Comparison of ENCODE assay signal across 12 cellular contexts in the genomic region with DNA sequence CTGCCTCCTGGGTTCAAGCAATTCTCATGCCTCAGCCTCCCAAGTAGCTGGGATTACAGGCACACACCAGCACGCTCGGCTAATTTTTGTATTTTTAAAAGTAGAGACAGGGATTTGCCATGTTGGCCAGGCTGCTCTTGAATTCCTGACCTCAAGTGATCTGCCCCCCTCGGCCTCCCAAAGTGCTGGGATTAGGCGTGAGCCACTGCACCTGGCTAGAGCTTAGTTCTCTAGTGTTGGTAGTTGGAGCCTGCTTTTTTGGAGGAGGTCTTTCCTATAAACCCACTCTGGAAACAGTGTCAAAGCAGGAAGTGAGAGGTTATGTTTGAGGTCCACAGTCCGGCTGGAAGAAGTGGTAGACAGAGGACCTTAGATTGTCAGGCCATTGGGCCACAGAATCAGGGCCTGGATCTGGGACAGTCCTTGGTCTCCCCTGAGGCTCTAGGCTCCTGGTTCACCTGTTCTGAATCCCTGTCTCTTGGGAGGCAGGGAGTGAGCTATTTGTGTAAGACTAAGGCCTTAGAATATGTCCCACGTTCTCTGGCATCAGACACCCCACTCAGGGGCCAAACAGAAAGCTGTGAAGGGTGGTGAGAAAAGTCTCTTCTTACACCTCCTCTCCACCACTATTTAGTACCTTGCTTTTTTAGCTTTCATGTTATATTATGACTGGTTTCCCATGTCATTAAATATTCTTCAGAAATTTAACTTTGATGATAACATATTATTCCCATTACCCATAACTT. TPM values are rescaled to one million over a fixed set of nuclear protein-coding genes. Genes with fewer than 3 reads are reported as not detected.
DNase-seq lines count a peak whose midpoint lies in the region; ATAC-seq and TF ChIP-seq lines count a peak whose summit lies in the region.
"Had no signal": no experiment of that assay in that cellular context is flagged by ENCODE, and none has a peak within 500 bp of the region (broad histone marks: within the 10 kb centered on the region; RNA-seq: fewer than 3 reads in every experiment).

No MANE protein-coding gene starts in this region.

- peak overlapping the region in 9 of 10 donors; percentile 11 to 100 (median 37) for H3K27ac ChIP-seq in heart right ventricle
- H3K27ac ChIP-seq in naive thymus-derived CD4-positive, alpha-beta T cell (ENCODE audit: low read depth, low read length) = peak overlapping the region; percentile 22
- H3K27ac ChIP-seq in uterus = peak overlapping the region; percentile 59 to 68
- H3K27ac ChIP-seq: C4-2B had no signal

- no peaks in the 10 kb centered on the region for H3K36me3 Mint-ChIP-seq in activated CD8-positive, alpha-beta T cell treated with anti-CD3 and anti-CD28 coated beads, Interleukin-2, amount 10 ng/mL, durations not matched to agents 7 days and 5 days (ENCODE audit: low read depth)
- peaks cover 0 to 3% (median 0%) of the 10 kb centered on the region in 5 donors for H3K36me3 Mint-ChIP-seq in naive thymus-derived CD4-positive, alpha-beta T cell

- peak overlapping the region; percentile 66 for H3K27ac Mint-ChIP-seq in activated CD8-positive, alpha-beta T cell treated with anti-CD3 and anti-CD28 coated beads, Interleukin-2, amount 10 ng/mL, durations not matched to agents 7 days and 5 days
- peak overlapping the region; percentile 47 to 100 (median 65) for H3K27ac Mint-ChIP-seq in naive thymus-derived CD4-positive, alpha-beta T cell

- TF ChIP-seq POLR2A in uterus (IDR thresholded peaks at IDR 0.05) = no peak

- H3K4me3 ChIP-seq in heart right ventricle = no peak overlapping the region
- H3K4me3 ChIP-seq in naive thymus-derived CD4-positive, alpha-beta T cell (ENCODE audit: low read length) = no peak overlapping the region
- H3K4me3 ChIP-seq in uterus = no peak overlapping the region

- ATAC-seq in heart right ventricle = no peak
- no peak for ATAC-seq in activated CD8-positive, alpha-beta T cell treated with anti-CD3 and anti-CD28 coated beads, Interleukin-2, amount 10 ng/mL, durations not matched to agents 7 days and 5 days
- ATAC-seq in naive thymus-derived CD4-positive, alpha-beta T cell = no peak
- no peak for ATAC-seq in GM18511 (IDR thresholded peaks at IDR 0.05; ENCODE audit: unreplicated experiment)
- ATAC-seq in HG02938 (IDR thresholded peaks at IDR 0.05; ENCODE audit: unreplicated experiment) = no peak

- H3K4me1 ChIP-seq in heart right ventricle (peaks cover 15 to 73% (median 41%) of the 10 kb centered on the region in 9 donors), uterus (peaks cover 0 to 6% of the 10 kb centered on the region in 2 donors)
- H3K4me1 ChIP-seq in naive thymus-derived CD4-positive, alpha-beta T cell (ENCODE audit: control insufficient read depth in 2 of 2, insufficient read depth in 2 of 2, low read length in 2 of 2) = peaks cover 35 to 39% of the 10 kb centered on the region in 2 donors

- CTCF ChIA-PET in activated CD8-positive, alpha-beta T cell treated with anti-CD3 and anti-CD28 coated beads, Interleukin-2, amount 10 ng/mL, durations not matched to agents 7 days and 5 days (lab: Charles Lee) = interaction anchor here (1.1 to 3.0 kb wide), 8 partner anchors 9 to 51 kb away, joined by 3 to 20 read pairs (median 5); no protein-coding TSS in a partner anchor
- CTCF ChIA-PET in naive thymus-derived CD4-positive, alpha-beta T cell (lab: Charles Lee) = interaction anchor here (0.6 to 2.0 kb wide), 8 partner anchors 10 to 526 kb away, joined by 3 to 7 read pairs (median 4); no protein-coding TSS in a partner anchor

- H3K4me1 Mint-ChIP-seq in activated CD8-positive, alpha-beta T cell treated with anti-CD3 and anti-CD28 coated beads, Interleukin-2, amount 10 ng/mL, durations not matched to agents 7 days and 5 days (ENCODE audit: low read depth) = peaks cover 74% of the 10 kb centered on the region
- peaks cover 48 to 84% (median 74%) of the 10 kb centered on the region in 7 donors for H3K4me1 Mint-ChIP-seq in naive thymus-derived CD4-positive, alpha-beta T cell

- H3K27me3 ChIP-seq in heart right ventricle (no peaks in the 10 kb centered on the region), uterus (no peaks in the 10 kb centered on the region)
- no peaks in the 10 kb centered on the region for H3K27me3 ChIP-seq in naive thymus-derived CD4-positive, alpha-beta T cell (ENCODE audit: control insufficient read depth in 2 of 2, insufficient read depth in 2 of 2, low read length in 2 of 2)

- no peaks in the 10 kb centered on the region for H3K36me3 ChIP-seq in heart right ventricle
- no peaks in the 10 kb centered on the region for H3K36me3 ChIP-seq in naive thymus-derived CD4-positive, alpha-beta T cell (ENCODE audit: control insufficient read depth in 2 of 3, insufficient read depth in 3 of 3, low read length in 3 of 3)
- H3K36me3 ChIP-seq in uterus = no peaks in the 10 kb centered on the region

- no peaks in the 10 kb centered on the region for H3K9me3 Mint-ChIP-seq in activated CD8-positive, alpha-beta T cell treated with anti-CD3 and anti-CD28 coated beads, Interleukin-2, amount 10 ng/mL, durations not matched to agents 7 days and 5 days (ENCODE audit: insufficient read depth)
- peaks cover 0 to 2% (median 0%) of the 10 kb centered on the region in 11 donors for H3K9me3 Mint-ChIP-seq in naive thymus-derived CD4-positive, alpha-beta T cell

- TF ChIP-seq CTCF in heart right ventricle (IDR thresholded peaks at IDR 0.05) (no peak), uterus (IDR thresholded peaks at IDR 0.05) (no peak)

- H3K4me3 Mint-ChIP-seq in activated CD8-positive, alpha-beta T cell treated with anti-CD3 and anti-CD28 coated beads, Interleukin-2, amount 10 ng/mL, durations not matched to agents 7 days and 5 days = no peak overlapping the region
- H3K4me3 Mint-ChIP-seq in naive thymus-derived CD4-positive, alpha-beta T cell = peak overlapping the region in 4 of 10 donors; percentile 28 to 93 (median 40)

- intact Hi-C loops in heart right ventricle (cut with DNase I) = loop anchor here in 5 of 10 donors (2.0 to 5.0 kb wide), 3 partner anchors 33 to 35 kb away; partner anchors contain the start of gene PCBP1 (in 4 of the 5)
- intact Hi-C loops in cardiac septum (cut with DNase I) = no loop called here
- intact Hi-C loops in naive thymus-derived CD4-positive, alpha-beta T cell (cut with micrococcal nuclease) = no loop called here
- intact Hi-C loops in uterus (cut with DNase I; ENCODE audit: low total_unique reads) = no loop called here

- no peaks in the 10 kb centered on the region for H3K27me3 Mint-ChIP-seq in activated CD8-positive, alpha-beta T cell treated with anti-CD3 and anti-CD28 coated beads, Interleukin-2, amount 10 ng/mL, durations not matched to agents 7 days and 5 days (ENCODE audit: low read depth)
- H3K27me3 Mint-ChIP-seq in naive thymus-derived CD4-positive, alpha-beta T cell = no peaks in the 10 kb centered on the region

- POLR2A ChIA-PET in activated CD8-positive, alpha-beta T cell treated with anti-CD3 and anti-CD28 coated beads, Interleukin-2, amount 10 ng/mL, durations not matched to agents 7 days and 5 days (lab: Charles Lee) = interaction anchor here (0.8 to 2.8 kb wide), 11 partner anchors 9 to 69 kb away, joined by 3 to 23 read pairs (median 5); partner anchors contain the start of genes C2orf42 and PCBP1
- POLR2A ChIA-PET in naive thymus-derived CD4-positive, alpha-beta T cell (lab: Charles Lee) = interaction anchor here (0.9 to 28.6 kb wide), 6 partner anchors 9 to 207 kb away, joined by 3 to 1973 read pairs (median 181); partner anchors contain the start of genes C2orf42, MXD1 and PCBP1

- H3K9me3 ChIP-seq in heart right ventricle (no peaks in the 10 kb centered on the region), uterus (no peaks in the 10 kb centered on the region)
- no peaks in the 10 kb centered on the region for H3K9me3 ChIP-seq in naive thymus-derived CD4-positive, alpha-beta T cell (ENCODE audit: control insufficient read depth in 2 of 3, low read length in 3 of 3)

- DNase-seq in heart right ventricle = no peak
- DNase-seq in cardiac septum (ENCODE audit: low spot score) = no peak
- DNase-seq in activated CD8-positive, alpha-beta T cell treated with anti-CD3 and anti-CD28 coated beads, Interleukin-2, amount 10 ng/mL, durations not matched to agents 7 days and 5 days = peak; percentile 23
- DNase-seq in naive thymus-derived CD4-positive, alpha-beta T cell = no peak
- DNase-seq in uterus = no peak
- DNase-seq in activated T-cell treated with anti-CD3 and anti-CD28 coated beads, Interleukin-2, amount 50 U/mL, for 1 hour = no peak
- DNase-seq: activated gamma-delta T cell treated with Interleukin-2 at 50 U/mL for 16 hours, NCI-H1105, SHP77 treated with DMSO at 0.1 percent for 48 hours had no signal

- WGBS in heart right ventricle, 2 donors = 58% methylated on average over 6 of the region's 6 CpGs

RNA-seq across cellular contexts. Expression of gene PCBP1, which starts 34.5 kb away (rescaled TPM):
- total RNA-seq in heart right ventricle (100 to 1,000 TPM; 197 to 275 (median 219) TPM), cardiac septum (223 TPM), uterus (100 to 1,000 TPM in 2 of 4 donors, 10 to 100 TPM in 2; 55.5 to 294 (median 101) TPM)
- 100 to 1,000 TPM; 237 to 288 TPM for polyA plus RNA-seq in heart right ventricle
- 100 to 1,000 TPM; 516 to 518 TPM for total RNA-seq in activated CD8-positive, alpha-beta T cell treated with anti-CD3 and anti-CD28 coated beads, Interleukin-2, amount 10 ng/mL, durations not matched to agents 7 days and 5 days
- total RNA-seq in naive thymus-derived CD4-positive, alpha-beta T cell = 100 to 1,000 TPM; 257 to 487 (median 368) TPM
- polyA plus RNA-seq in naive thymus-derived CD4-positive, alpha-beta T cell = 100 to 1,000 TPM; 178 to 198 TPM
